ENCODE assay signal across 9 cellular contexts in genomic region chr21:33588485-33589335, GRCh38. TPM values are rescaled to one million over a fixed set of nuclear protein-coding genes. Genes with fewer than 3 reads are reported as not detected.
DNase-seq lines count a peak whose midpoint lies in the region; ATAC-seq, FAIRE-seq and TF ChIP-seq lines count a peak whose summit lies in the region.
"Had no signal": no experiment of that assay in that cellular context is flagged by ENCODE, and none has a peak within 500 bp of the region (broad histone marks: within the 10 kb centered on the region; RNA-seq: fewer than 3 reads in every experiment).

Gene DONSON, minus strand, starts transcription at chr21:33588684. Its CDS starts 43 bp downstream, at chr21:33588641.

- H3K4me1 ChIP-seq in keratinocyte (ENCODE audit: control insufficient read depth, extremely low read depth, insufficient read depth, low read length), result peaks cover 5% of the 10 kb centered on the region

- no peaks in the 10 kb centered on the region for H3K9me1 ChIP-seq in keratinocyte (ENCODE audit: control insufficient read depth, extremely low read depth, insufficient read depth, low read length)

- dilution Hi-C loops in keratinocyte (cut with MboI; ENCODE audit: extremely low pct_ligation_motif_present, low sequenced_read_pairs), result no loop called here

- H3K9ac ChIP-seq in keratinocyte (ENCODE audit: control insufficient read depth, extremely low read depth, insufficient read depth, low read length), result peak within 1 kb of the TSS; percentile 88

- peaks cover 16% of the 10 kb centered on the region for H3K79me2 ChIP-seq in keratinocyte (ENCODE audit: control insufficient read depth, insufficient read depth, low read length)

- peak; percentile 100 for DNase-seq in AG20443 (ENCODE audit: low spot score)
- DNase-seq in NCI-H446 (lab: John Stamatoyannopoulos, UW), result peak; percentile 31 to 91
- DNase-seq in activated CD4-positive, CD25-positive, alpha-beta regulatory T cell treated with anti-CD3 and anti-CD28 coated beads, Interleukin-2, amount 50 U/mL, for 72 hours, result peak; percentile 96
- DNase-seq in cerebellar cortex (ENCODE audit: low spot score), result peak; percentile 78
- no peak for DNase-seq in keratinocyte (ENCODE audit: low read depth, low spot score)
- DNase-seq in stimulated activated CD4-positive, alpha-beta T cell treated with anti-CD3 and anti-CD28 coated beads, Interleukin-15, amount 100 ng/mL, for 1 hour (ENCODE audit: low read depth in 1 of 2, low spot score in 1 of 2), result peak; percentile 81

- no peak for TF ChIP-seq CTCF in keratinocyte (optimal IDR thresholded peaks at IDR 0.05 in 1 of 3, IDR thresholded peaks at IDR 0.05 in 1 of 3, conservative IDR thresholded peaks at IDR 0.05 in 1 of 3; ENCODE audit: extremely low read depth in 1 of 3, insufficient read depth in 2 of 3, low read length in 3 of 3)

- H3K4me2 ChIP-seq in keratinocyte (ENCODE audit: control insufficient read depth, extremely low read depth, insufficient read depth, low read depth, low read length), result peak within 1 kb of the TSS; percentile 98

- peak within 1 kb of the TSS; percentile 69 for H3K27ac ChIP-seq in keratinocyte (ENCODE audit: control insufficient read depth, insufficient read depth, low read length)

- no peaks in the 10 kb centered on the region for H3K27me3 ChIP-seq in keratinocyte (ENCODE audit: control insufficient read depth, extremely low read depth, insufficient read depth, low read length)

- ATAC-seq in GM19023 (IDR thresholded peaks at IDR 0.05; ENCODE audit: unreplicated experiment), result peak; percentile 92
- ATAC-seq in HG03196 (IDR thresholded peaks at IDR 0.05; ENCODE audit: unreplicated experiment), result peak; percentile 94

- no peaks in the 10 kb centered on the region for H3K9me3 ChIP-seq in keratinocyte (ENCODE audit: control insufficient read depth, low read depth, low read length)

- peak within 1 kb of the TSS; percentile 59 to 91 (median 79) for H3K4me3 ChIP-seq in keratinocyte (ENCODE audit: control insufficient read depth in 2 of 3, extremely low read depth in 1 of 3, insufficient read depth in 2 of 3, low read depth in 1 of 3, low read length in 3 of 3)

- peak within 1 kb of the TSS; percentile 97 for H2AFZ ChIP-seq in keratinocyte (ENCODE audit: control insufficient read depth, low read length)

- H3K36me3 ChIP-seq in keratinocyte (ENCODE audit: control insufficient read depth in 2 of 2, extremely low read depth in 1 of 2, insufficient read depth in 2 of 2, low read length in 2 of 2), result peaks cover 0 to 5% of the 10 kb centered on the region in 2 experiments

- no peak for FAIRE-seq in keratinocyte (lab: Jason Lieb, UNC)
- FAIRE-seq: endometrium had no signal

- no peaks in the 10 kb centered on the region for H4K20me1 ChIP-seq in keratinocyte (ENCODE audit: control insufficient read depth, extremely low read depth, insufficient read depth, low read length)

RNA-seq across cellular contexts. Expression of gene DONSON, which starts in this region (rescaled TPM):
- polyA plus RNA-seq in keratinocyte, result 9.9 to 17.0 TPM (median 12.7 TPM) in 3 replicates
- polyA plus RNA-seq in keratinocyte (2011; ENCODE audit: low read depth), result 3.9 TPM
- 6.1 and 10.4 TPM in 2 replicates for polyA plus RNA-seq in keratinocyte (2011; cell fraction: cytosol; rRNA removed)
- 19.5 and 20.7 TPM in 2 replicates for polyA plus RNA-seq in keratinocyte (2011; cell fraction: nucleus; rRNA removed)
- polyA plus RNA-seq in keratinocyte (2012; ENCODE audit: low replicate concordance), result 10.5 and 12.4 TPM in 2 replicates
- polyA minus RNA-seq in keratinocyte, result 2.8 to 11.2 TPM (median 4.1 TPM) in 3 replicates
- 6.9 TPM for polyA minus RNA-seq in keratinocyte (2011; cell fraction: cytosol; rRNA and poly(A)+ RNA removed)
- polyA minus RNA-seq in keratinocyte (2011; cell fraction: nucleus; rRNA and poly(A)+ RNA removed), result 3.5 and 7.4 TPM in 2 replicates
